Comparison of ENCODE assay signal across 10 cellular contexts in the genomic region with DNA sequence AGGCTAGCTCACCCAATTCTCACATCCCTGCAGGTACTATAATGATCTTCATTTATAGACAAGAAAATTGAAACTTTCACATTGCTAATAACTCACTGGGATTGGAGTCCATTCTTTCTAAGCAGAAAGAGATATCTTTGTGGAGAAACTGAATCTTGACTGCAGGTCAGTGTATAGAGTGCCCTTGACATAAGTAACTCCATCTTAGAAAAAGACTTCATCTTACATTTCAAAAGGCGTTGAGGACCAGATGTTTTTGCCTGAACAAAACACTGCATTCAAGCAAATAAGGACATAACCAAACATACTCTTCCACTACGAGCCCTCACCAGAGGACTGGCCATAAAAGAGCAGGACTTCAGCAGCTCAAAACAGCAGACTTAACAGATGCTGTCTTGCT. TPM values are rescaled to one million over a fixed set of nuclear protein-coding genes. Genes with fewer than 3 reads are reported as not detected.
"Had no signal": no experiment of that assay in that cellular context is flagged by ENCODE, and none has a peak within 500 bp of the region (broad histone marks: within the 10 kb centered on the region; RNA-seq: fewer than 3 reads in every experiment).

No MANE protein-coding gene starts in this region.

- H3K4me3 ChIP-seq: GM23248, HAP-1 had no signal

- ATAC-seq: HCT116 had no signal

- H2AFZ ChIP-seq: GM23248 had no signal

- H3K36me3 ChIP-seq: HAP-1 had no signal

- DNase-seq: GM23248, GOT3, H7, HFFc6, IMR-90, KBM-7 had no signal

- H3K4me2 ChIP-seq: KMS-11 had no signal

- H3K9me3 ChIP-seq: HAP-1 had no signal

- H3K9ac ChIP-seq: GM23248, KMS-11 had no signal

- H3K4me1 ChIP-seq: HAP-1 had no signal

- H3K27ac ChIP-seq: GM23248, KMS-11 had no signal

RNA-seq across cellular contexts. Expression of a gene that starts 6.8 kb away (rescaled TPM):
- total RNA-seq: GM23248, H7, HFFc6, HT1080, IMR-90 had no signal
- polyA plus RNA-seq: GM23248, IMR-90 had no signal

RNA-seq across cellular contexts. Expression of a gene that starts 27.3 kb away (rescaled TPM):
- total RNA-seq: GM23248, H7, HFFc6, IMR-90 had no signal
- polyA plus RNA-seq: GM23248, IMR-90 had no signal
